Comparison of ENCODE assay signal across 11 cellular contexts in genomic region chr1:85343612-85344255, GRCh38.
DNase-seq lines count a peak whose midpoint lies in the region; ATAC-seq, FAIRE-seq and TF ChIP-seq lines count a peak whose summit lies in the region.
"Had no signal": no experiment of that assay in that cellular context is flagged by ENCODE, and none has a peak within 500 bp of the region (broad histone marks: within the 10 kb centered on the region; RNA-seq: fewer than 3 reads in every experiment).

No MANE protein-coding gene starts in this region.

- no peaks in the 10 kb centered on the region for H3K27me3 ChIP-seq in Panc1 (ENCODE audit: control insufficient read depth, insufficient read depth, low read length)
- no peaks in the 10 kb centered on the region for H3K27me3 ChIP-seq in MG63

- no peak overlapping the region for H3K4me3 ChIP-seq in Panc1 (ENCODE audit: low read depth in 2 of 2, low read length in 2 of 2)
- H3K4me3 ChIP-seq in MG63, result no peak overlapping the region
- H3K4me3 ChIP-seq: HAP-1 had no signal

- 0 out of 2 replicates have a peak, but pooled peaks cover under 1% of the 10 kb centered on the region for H3K36me3 ChIP-seq in Panc1 (ENCODE audit: control insufficient read depth, insufficient read depth, low read length)
- H3K36me3 ChIP-seq in MG63, result peaks cover 21% of the 10 kb centered on the region

- H3K27ac Mint-ChIP-seq in mesothelial cell of epicardium, result peak overlapping the region; percentile 86

- in situ Hi-C loops in Panc1 (cut with HindIII; ENCODE audit: low pct_unique_long_range_greater_than_20kb, low sequenced_read_pairs), result loop anchor here (5.0 kb wide), 1 partner anchor 36 kb away; no protein-coding TSS in a partner anchor

- DNase-seq in Daoy (ENCODE audit: low read depth), result peak; percentile 81
- no peak for DNase-seq in Panc1 (ENCODE audit: low read depth, low spot score)
- no peak for DNase-seq in mesothelial cell of epicardium (ENCODE audit: low spot score in 2 of 2, unreplicated experiment in 2 of 2)
- DNase-seq in stimulated activated naive CD4-positive, alpha-beta T cell treated with Interleukin-2 at 50 U/mL for 16 hours (lab: John Stamatoyannopoulos, UW), result no peak
- DNase-seq in MG63, result no peak
- DNase-seq in stimulated activated CD4-positive, alpha-beta T cell treated with anti-CD3 and anti-CD28 coated beads, Interleukin-12 subunit alpha, Interleukin-12 subunit beta, amount 100 ng/mL, for 4 hours, result no peak
- DNase-seq: activated CD8-positive, alpha-beta memory T cell treated with anti-CD3 and anti-CD28 coated beads, Interleukin-2, amount 50 U/mL, for 4 hours; SHP77 treated with DMSO at 0.1 percent for 48 hours had no signal

- H3K4me3 Mint-ChIP-seq in mesothelial cell of epicardium, result no peak overlapping the region

- CTCF ChIA-PET in Panc1 (lab: Charles Lee), result interaction anchor here (0.7 to 1.5 kb wide), 7 partner anchors 16 to 440 kb away, joined by 3 to 6 read pairs (median 3); no protein-coding TSS in a partner anchor

- H3K9me3 Mint-ChIP-seq in mesothelial cell of epicardium, result peaks cover 5% of the 10 kb centered on the region

- H3K9me3 ChIP-seq in Panc1 (ENCODE audit: control insufficient read depth, insufficient read depth, low read depth, low read length) (no peaks in the 10 kb centered on the region), MG63 (no peaks in the 10 kb centered on the region)
- H3K9me3 ChIP-seq: HAP-1 had no signal

- H3K36me3 Mint-ChIP-seq in mesothelial cell of epicardium, result peaks cover 9% of the 10 kb centered on the region

- H3K4me1 ChIP-seq in Panc1 (ENCODE audit: control insufficient read depth, insufficient read depth, low read length), result peaks cover 53% of the 10 kb centered on the region

- H3K4me1 Mint-ChIP-seq in mesothelial cell of epicardium, result peaks cover 17% of the 10 kb centered on the region

- peak; percentile 53 for FAIRE-seq in endometrium (lab: Jason Lieb, UNC)

- BruUV-seq in Panc1 (replicated peaks; lab: Mats Ljungman, UMichigan), result no TSS peak

- no peaks in the 10 kb centered on the region for H3K27me3 Mint-ChIP-seq in mesothelial cell of epicardium (ENCODE audit: low read depth)

- ATAC-seq in Panc1, result peak; percentile 81
- no peak for ATAC-seq in GM18873 (IDR thresholded peaks at IDR 0.05; ENCODE audit: low FRiP score, unreplicated experiment)

- peak overlapping the region; percentile 90 for H3K27ac ChIP-seq in Panc1 (ENCODE audit: low read length)

- POLR2A ChIA-PET in Panc1 (lab: Charles Lee), result interaction anchor here (0.7 to 1.5 kb wide), 4 partner anchors 50 to 238 kb away, joined by 3 to 4 read pairs (median 4); partner anchors contain the start of gene BCL10

- intact Hi-C loops in Panc1 (cut with micrococcal nuclease; ENCODE audit: unreplicated experiment), result loop anchor here (5.0 kb wide), 1 partner anchor 119 kb away; no protein-coding TSS in a partner anchor

- TF ChIP-seq CTCF in Panc1 (IDR thresholded peaks at IDR 0.05), result 0 out of 2 replicates have a peak, but pooled peaks have one; percentile 57
- TF ChIP-seq CTCF in mesothelial cell of epicardium (IDR thresholded peaks at IDR 0.05; ENCODE audit: unreplicated experiment), result no peak
